ENCODE assay signal across 1 cellular context in the genomic region with DNA sequence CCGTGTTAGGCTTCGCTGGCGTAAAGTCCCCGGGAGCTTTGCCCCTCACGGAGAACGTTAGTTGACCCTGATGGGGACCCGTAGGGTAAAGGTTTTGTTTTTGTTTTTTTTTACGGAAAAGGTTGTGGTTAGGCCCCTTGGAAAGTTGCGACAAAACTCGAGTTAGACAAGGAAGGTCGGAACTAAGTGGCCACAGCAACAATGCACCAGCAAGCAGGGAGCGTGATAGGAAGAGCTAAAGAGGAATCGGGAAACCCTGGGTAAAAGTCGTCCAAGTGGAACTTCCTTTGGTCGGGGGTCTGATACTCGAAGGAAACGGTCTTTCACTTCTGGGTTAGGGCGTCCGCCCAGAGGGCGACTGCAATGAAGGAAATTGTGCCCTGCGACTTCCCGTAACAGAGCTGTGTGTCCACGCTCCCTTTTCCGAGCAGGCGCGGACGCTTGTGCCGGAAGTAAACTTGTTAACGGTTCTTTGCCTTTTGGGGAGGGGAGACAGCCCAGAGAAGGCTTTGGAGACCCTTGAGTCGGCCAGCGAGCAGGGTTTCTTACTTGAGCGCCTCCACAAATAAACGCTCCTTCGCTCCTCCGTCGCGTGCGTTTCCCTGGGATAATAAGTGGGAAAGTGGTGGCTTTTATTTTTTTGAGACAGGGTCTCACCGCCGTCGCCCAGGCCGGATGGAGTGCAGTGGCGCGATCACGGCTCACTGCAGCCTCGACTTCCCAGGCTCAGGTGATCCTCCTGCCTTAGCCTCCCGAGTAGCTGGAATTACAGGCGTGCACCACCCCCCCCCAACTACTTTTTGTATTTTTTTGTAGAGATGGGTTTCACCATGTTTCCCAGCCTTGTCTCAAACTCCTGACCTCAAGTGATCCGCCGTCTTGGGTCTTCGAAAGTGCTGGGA.
TF ChIP-seq lines count a peak whose summit lies in the region.

No MANE protein-coding gene starts in this region.

TF ChIP-seq in HepG2, 621 proteins besides CTCF, POLR2A, EP300 and RAD21 (continued from another document and continues in another):
- TF ChIP-seq RBFOX2 (IDR thresholded peaks at IDR 0.05; ENCODE audit: low read depth, low read length) (peak; percentile 68), PHF5A (CRISPR knock-in tag; IDR thresholded peaks at IDR 0.05; ENCODE audit: low read depth, unreplicated experiment) (peak; percentile 50), SMARCC2 (IDR thresholded peaks at IDR 0.05) (no peak), SALL1 (CRISPR knock-in tag; IDR thresholded peaks at IDR 0.05) (peak; percentile 90), MBNL3 (CRISPR knock-in tag; conservative IDR thresholded peaks at IDR 0.05) (no peak), ZNF510 (CRISPR knock-in tag; IDR thresholded peaks at IDR 0.05; ENCODE audit: low read depth) (no peak; the same call in 1 of the 2 replicates), ADNP (CRISPR knock-in tag; IDR thresholded peaks at IDR 0.05) (no peak), ZBTB7B (CRISPR knock-in tag; IDR thresholded peaks at IDR 0.05) (peak; percentile 84), LBX2 (CRISPR knock-in tag; IDR thresholded peaks at IDR 0.05; ENCODE audit: borderline replicate concordance) (no peak; the same call in 1 of the 2 replicates), HNRNPUL1 (IDR thresholded peaks at IDR 0.05; ENCODE audit: low read depth, low read length) (no peak), ZNF350 (CRISPR knock-in tag; IDR thresholded peaks at IDR 0.05; ENCODE audit: borderline replicate concordance, low read depth) (peak; percentile 88; the same call in 1 of the 2 replicates), MLLT10 (CRISPR knock-in tag; IDR thresholded peaks at IDR 0.05) (0 out of 2 replicates have a peak, but pooled peaks have one; percentile 73), ZNF326 (CRISPR knock-in tag; IDR thresholded peaks at IDR 0.05; ENCODE audit: borderline replicate concordance) (no peak), NCOR1 (IDR thresholded peaks at IDR 0.05; ENCODE audit: borderline replicate concordance, low read length) (peak; percentile 89), ZSCAN30 (CRISPR knock-in tag; IDR thresholded peaks at IDR 0.05) (peak; percentile 12; the same call in 1 of the 2 replicates), PLRG1 (conservative IDR thresholded peaks at IDR 0.05) (no peak), ELF4 (CRISPR knock-in tag; IDR thresholded peaks at IDR 0.05; ENCODE audit: borderline replicate concordance) (peak; percentile 99), MIER2 (CRISPR knock-in tag; IDR thresholded peaks at IDR 0.05) (0 out of 2 replicates have a peak, but pooled peaks have one; percentile 18), THAP8 (CRISPR knock-in tag; IDR thresholded peaks at IDR 0.05; ENCODE audit: borderline replicate concordance) (no peak), ZNF747 (CRISPR knock-in tag; IDR thresholded peaks at IDR 0.05; ENCODE audit: borderline replicate concordance) (peak; percentile 97), ZEB1 (IDR thresholded peaks at IDR 0.05; ENCODE audit: insufficient replicate concordance, low read depth) (peak; percentile 62), ZNF225 (CRISPR knock-in tag; IDR thresholded peaks at IDR 0.05) (no peak; the same call in 1 of the 2 replicates), ZNF101 (CRISPR knock-in tag; IDR thresholded peaks at IDR 0.05; ENCODE audit: borderline replicate concordance, low read depth) (no peak), GFI1 (CRISPR knock-in tag; IDR thresholded peaks at IDR 0.05; ENCODE audit: borderline replicate concordance) (0 out of 2 replicates have a peak, but pooled peaks have one; percentile 42), NFYC (CRISPR knock-in tag; IDR thresholded peaks at IDR 0.05) (no peak), CHD4 (IDR thresholded peaks at IDR 0.05; ENCODE audit: borderline replicate concordance, low read length) (peak; percentile 75; the same call in 1 of the 2 replicates), ZNF644 (CRISPR knock-in tag; IDR thresholded peaks at IDR 0.05; ENCODE audit: low read depth) (no peak), SMARCE1 (IDR thresholded peaks at IDR 0.05; ENCODE audit: borderline replicate concordance) (no peak), ZBTB37 (CRISPR knock-in tag; IDR thresholded peaks at IDR 0.05) (no peak; the same call in 1 of the 2 replicates), DMTF1 (CRISPR knock-in tag; IDR thresholded peaks at IDR 0.05) (peak; percentile 35; the same call in 1 of the 2 replicates)
- TF ChIP-seq, protein P1, sequence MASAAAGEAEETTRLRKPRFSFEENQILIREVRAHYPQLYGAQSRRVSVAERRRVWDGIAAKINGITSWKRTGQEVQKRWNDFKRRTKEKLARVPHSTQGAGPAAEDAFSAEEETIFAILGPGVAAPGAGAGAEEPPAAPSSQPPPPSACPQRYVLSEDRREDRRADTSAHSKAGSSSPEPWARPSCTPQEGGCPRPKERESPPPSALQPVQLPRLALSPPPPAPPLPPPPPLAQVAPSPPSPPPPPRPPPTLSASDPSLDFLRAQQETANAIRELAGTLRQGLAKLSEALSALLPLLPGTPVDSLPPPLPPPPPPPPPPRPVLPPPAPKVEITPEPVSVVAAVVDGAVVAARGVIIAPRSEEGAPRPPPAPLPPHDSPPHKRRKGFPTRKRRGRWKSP (CRISPR knock-in tag; IDR thresholded peaks at IDR 0.05) = peak; percentile 84
- TF ChIP-seq, protein P2, sequence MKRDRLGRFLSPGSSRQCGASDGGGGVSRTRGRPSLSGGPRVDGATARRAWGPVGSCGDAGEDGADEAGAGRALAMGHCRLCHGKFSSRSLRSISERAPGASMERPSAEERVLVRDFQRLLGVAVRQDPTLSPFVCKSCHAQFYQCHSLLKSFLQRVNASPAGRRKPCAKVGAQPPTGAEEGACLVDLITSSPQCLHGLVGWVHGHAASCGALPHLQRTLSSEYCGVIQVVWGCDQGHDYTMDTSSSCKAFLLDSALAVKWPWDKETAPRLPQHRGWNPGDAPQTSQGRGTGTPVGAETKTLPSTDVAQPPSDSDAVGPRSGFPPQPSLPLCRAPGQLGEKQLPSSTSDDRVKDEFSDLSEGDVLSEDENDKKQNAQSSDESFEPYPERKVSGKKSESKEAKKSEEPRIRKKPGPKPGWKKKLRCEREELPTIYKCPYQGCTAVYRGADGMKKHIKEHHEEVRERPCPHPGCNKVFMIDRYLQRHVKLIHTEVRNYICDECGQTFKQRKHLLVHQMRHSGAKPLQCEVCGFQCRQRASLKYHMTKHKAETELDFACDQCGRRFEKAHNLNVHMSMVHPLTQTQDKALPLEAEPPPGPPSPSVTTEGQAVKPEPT (CRISPR knock-in tag; IDR thresholded peaks at IDR 0.05; ENCODE audit: low read depth) = peak; percentile 85; the same call in 1 of the 2 replicates
- TF ChIP-seq, protein P3, sequence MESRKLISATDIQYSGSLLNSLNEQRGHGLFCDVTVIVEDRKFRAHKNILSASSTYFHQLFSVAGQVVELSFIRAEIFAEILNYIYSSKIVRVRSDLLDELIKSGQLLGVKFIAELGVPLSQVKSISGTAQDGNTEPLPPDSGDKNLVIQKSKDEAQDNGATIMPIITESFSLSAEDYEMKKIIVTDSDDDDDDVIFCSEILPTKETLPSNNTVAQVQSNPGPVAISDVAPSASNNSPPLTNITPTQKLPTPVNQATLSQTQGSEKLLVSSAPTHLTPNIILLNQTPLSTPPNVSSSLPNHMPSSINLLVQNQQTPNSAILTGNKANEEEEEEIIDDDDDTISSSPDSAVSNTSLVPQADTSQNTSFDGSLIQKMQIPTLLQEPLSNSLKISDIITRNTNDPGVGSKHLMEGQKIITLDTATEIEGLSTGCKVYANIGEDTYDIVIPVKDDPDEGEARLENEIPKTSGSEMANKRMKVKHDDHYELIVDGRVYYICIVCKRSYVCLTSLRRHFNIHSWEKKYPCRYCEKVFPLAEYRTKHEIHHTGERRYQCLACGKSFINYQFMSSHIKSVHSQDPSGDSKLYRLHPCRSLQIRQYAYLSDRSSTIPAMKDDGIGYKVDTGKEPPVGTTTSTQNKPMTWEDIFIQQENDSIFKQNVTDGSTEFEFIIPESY (CRISPR knock-in tag; IDR thresholded peaks at IDR 0.05) = peak; percentile 48; the same call in 1 of the 2 replicates
- TF ChIP-seq, protein P4, sequence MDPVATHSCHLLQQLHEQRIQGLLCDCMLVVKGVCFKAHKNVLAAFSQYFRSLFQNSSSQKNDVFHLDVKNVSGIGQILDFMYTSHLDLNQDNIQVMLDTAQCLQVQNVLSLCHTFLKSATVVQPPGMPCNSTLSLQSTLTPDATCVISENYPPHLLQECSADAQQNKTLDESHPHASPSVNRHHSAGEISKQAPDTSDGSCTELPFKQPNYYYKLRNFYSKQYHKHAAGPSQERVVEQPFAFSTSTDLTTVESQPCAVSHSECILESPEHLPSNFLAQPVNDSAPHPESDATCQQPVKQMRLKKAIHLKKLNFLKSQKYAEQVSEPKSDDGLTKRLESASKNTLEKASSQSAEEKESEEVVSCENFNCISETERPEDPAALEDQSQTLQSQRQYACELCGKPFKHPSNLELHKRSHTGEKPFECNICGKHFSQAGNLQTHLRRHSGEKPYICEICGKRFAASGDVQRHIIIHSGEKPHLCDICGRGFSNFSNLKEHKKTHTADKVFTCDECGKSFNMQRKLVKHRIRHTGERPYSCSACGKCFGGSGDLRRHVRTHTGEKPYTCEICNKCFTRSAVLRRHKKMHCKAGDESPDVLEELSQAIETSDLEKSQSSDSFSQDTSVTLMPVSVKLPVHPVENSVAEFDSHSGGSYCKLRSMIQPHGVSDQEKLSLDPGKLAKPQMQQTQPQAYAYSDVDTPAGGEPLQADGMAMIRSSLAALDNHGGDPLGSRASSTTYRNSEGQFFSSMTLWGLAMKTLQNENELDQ (CRISPR knock-in tag; IDR thresholded peaks at IDR 0.05; ENCODE audit: borderline replicate concordance) = no peak
- TF ChIP-seq, protein P5, sequence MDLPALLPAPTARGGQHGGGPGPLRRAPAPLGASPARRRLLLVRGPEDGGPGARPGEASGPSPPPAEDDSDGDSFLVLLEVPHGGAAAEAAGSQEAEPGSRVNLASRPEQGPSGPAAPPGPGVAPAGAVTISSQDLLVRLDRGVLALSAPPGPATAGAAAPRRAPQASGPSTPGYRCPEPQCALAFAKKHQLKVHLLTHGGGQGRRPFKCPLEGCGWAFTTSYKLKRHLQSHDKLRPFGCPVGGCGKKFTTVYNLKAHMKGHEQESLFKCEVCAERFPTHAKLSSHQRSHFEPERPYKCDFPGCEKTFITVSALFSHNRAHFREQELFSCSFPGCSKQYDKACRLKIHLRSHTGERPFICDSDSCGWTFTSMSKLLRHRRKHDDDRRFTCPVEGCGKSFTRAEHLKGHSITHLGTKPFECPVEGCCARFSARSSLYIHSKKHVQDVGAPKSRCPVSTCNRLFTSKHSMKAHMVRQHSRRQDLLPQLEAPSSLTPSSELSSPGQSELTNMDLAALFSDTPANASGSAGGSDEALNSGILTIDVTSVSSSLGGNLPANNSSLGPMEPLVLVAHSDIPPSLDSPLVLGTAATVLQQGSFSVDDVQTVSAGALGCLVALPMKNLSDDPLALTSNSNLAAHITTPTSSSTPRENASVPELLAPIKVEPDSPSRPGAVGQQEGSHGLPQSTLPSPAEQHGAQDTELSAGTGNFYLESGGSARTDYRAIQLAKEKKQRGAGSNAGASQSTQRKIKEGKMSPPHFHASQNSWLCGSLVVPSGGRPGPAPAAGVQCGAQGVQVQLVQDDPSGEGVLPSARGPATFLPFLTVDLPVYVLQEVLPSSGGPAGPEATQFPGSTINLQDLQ (CRISPR knock-in tag; IDR thresholded peaks at IDR 0.05) = peak; percentile 96
- TF ChIP-seq, protein P6, sequence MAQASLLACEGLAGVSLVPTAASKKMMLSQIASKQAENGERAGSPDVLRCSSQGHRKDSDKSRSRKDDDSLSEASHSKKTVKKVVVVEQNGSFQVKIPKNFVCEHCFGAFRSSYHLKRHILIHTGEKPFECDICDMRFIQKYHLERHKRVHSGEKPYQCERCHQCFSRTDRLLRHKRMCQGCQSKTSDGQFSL (CRISPR knock-in tag; IDR thresholded peaks at IDR 0.05) = no peak; the same call in 1 of the 2 replicates
- TF ChIP-seq, protein P7, sequence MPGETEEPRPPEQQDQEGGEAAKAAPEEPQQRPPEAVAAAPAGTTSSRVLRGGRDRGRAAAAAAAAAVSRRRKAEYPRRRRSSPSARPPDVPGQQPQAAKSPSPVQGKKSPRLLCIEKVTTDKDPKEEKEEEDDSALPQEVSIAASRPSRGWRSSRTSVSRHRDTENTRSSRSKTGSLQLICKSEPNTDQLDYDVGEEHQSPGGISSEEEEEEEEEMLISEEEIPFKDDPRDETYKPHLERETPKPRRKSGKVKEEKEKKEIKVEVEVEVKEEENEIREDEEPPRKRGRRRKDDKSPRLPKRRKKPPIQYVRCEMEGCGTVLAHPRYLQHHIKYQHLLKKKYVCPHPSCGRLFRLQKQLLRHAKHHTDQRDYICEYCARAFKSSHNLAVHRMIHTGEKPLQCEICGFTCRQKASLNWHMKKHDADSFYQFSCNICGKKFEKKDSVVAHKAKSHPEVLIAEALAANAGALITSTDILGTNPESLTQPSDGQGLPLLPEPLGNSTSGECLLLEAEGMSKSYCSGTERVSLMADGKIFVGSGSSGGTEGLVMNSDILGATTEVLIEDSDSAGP (CRISPR knock-in tag; IDR thresholded peaks at IDR 0.05; ENCODE audit: borderline replicate concordance) = peak; percentile 82
